8 cellular contexts compared by ENCODE assay signal in genomic region chr10:624605-625334, GRCh38.
DNase-seq lines count a peak whose midpoint lies in the region; ATAC-seq and TF ChIP-seq lines count a peak whose summit lies in the region.

No MANE protein-coding gene starts in this region.

- no peaks in the 10 kb centered on the region for H3K27me3 ChIP-seq in adipocyte (replicated peaks; ENCODE audit: control insufficient read depth, insufficient read depth, low read length)

- TF ChIP-seq EP300 in Ishikawa (IDR thresholded peaks at IDR 0.05; ENCODE audit: borderline replicate concordance): no peak

- no peaks in the 10 kb centered on the region for H3K9me3 ChIP-seq in adipocyte (ENCODE audit: control insufficient read depth, low read length)

- intact Hi-C loops in left cardiac atrium (cut with DNase I): loop anchor here in 1 of 2 donors (5.0 to 10.0 kb wide), 2 partner anchors 63 to 110 kb away; partner anchors contain the start of gene DIP2C
- intact Hi-C loops in posterior cingulate gyrus (cut with DNase I): loop anchor here (5.0 kb wide), 1 partner anchor 38 kb away; no protein-coding TSS in a partner anchor

- DNase-seq in adipocyte (ENCODE audit: low read depth): peak; percentile 82
- DNase-seq in left cardiac atrium: peak; percentile 82
- DNase-seq in posterior cingulate gyrus: peak; percentile 84 to 98 (median 90)
- no peak for DNase-seq in LoVo (ENCODE audit: low spot score)
- DNase-seq in stimulated activated CD4-positive, alpha-beta T cell treated with anti-CD3 and anti-CD28 coated beads, Interleukin-4, amount 100 ng/mL, for 4 hours: no peak
- no peak for DNase-seq in stimulated activated naive CD8-positive, alpha-beta T cell treated with anti-CD3 and anti-CD28 coated beads, Interleukin-15, Interleukin-2, amounts not matched to agents 100 U/mL and 50 U/mL, for 24 hours

- peaks cover 23% of the 10 kb centered on the region for H3K4me1 ChIP-seq in adipocyte (ENCODE audit: control insufficient read depth, insufficient read depth, low read length)

- TF ChIP-seq RAD21 in Ishikawa (IDR thresholded peaks at IDR 0.05; ENCODE audit: low read depth): no peak

- H3K4me3 ChIP-seq in adipocyte (ENCODE audit: low read length): peak overlapping the region; percentile 57

- H3K9ac ChIP-seq in adipocyte (ENCODE audit: low read length): peak overlapping the region; percentile 71

- ATAC-seq in left cardiac atrium (peak; percentile 86 to 88), GM19467 (IDR thresholded peaks at IDR 0.05; ENCODE audit: unreplicated experiment) (no peak)
- ATAC-seq in stimulated activated naive CD8-positive, alpha-beta T cell treated with anti-CD3 and anti-CD28 coated beads, Interleukin-15, Interleukin-2, amounts not matched to agents 100 U/mL and 50 U/mL, for 24 hours: no peak

- H3K36me3 ChIP-seq in adipocyte (ENCODE audit: control insufficient read depth, insufficient read depth, low read length, severe bottlenecking): peaks cover 5% of the 10 kb centered on the region

TF ChIP-seq in Ishikawa, 13 proteins besides CTCF, POLR2A, EP300 and RAD21:
- TF ChIP-seq TEAD4 (IDR thresholded peaks at IDR 0.05): peak; percentile 83
- peak; percentile 81 for TF ChIP-seq MAX (IDR thresholded peaks at IDR 0.05)
- no peak for TF ChIP-seq FOXM1 (IDR thresholded peaks at IDR 0.05; ENCODE audit: borderline replicate concordance, low read depth)
- TF ChIP-seq ZBTB7A (IDR thresholded peaks at IDR 0.05; ENCODE audit: low read depth): 0 out of 2 replicates have a peak, but pooled peaks have one; percentile 53

Comparison
In these comparisons a context has a peak if more than half of its experiments do, and no peak if none do; other contexts are left out.
1. DNase-seq: peak in adipocyte (single experiment), left cardiac atrium (single experiment) and posterior cingulate gyrus (10 of 10); none in LoVo (single experiment), stimulated activated CD4-positive, alpha-beta T cell treated with anti-CD3 and anti-CD28 coated beads, Interleukin-4, amount 100 ng/mL, for 4 hours (0 of 2) and stimulated activated naive CD8-positive, alpha-beta T cell treated with anti-CD3 and anti-CD28 coated beads, Interleukin-15, Interleukin-2, amounts not matched to agents 100 U/mL and 50 U/mL, for 24 hours (single experiment).
2. ATAC-seq: peak in left cardiac atrium (2 of 2); none in GM19467 (single experiment) and stimulated activated naive CD8-positive, alpha-beta T cell treated with anti-CD3 and anti-CD28 coated beads, Interleukin-15, Interleukin-2, amounts not matched to agents 100 U/mL and 50 U/mL, for 24 hours (single experiment).